28 cellular contexts compared by ENCODE assay signal in the genomic region with DNA sequence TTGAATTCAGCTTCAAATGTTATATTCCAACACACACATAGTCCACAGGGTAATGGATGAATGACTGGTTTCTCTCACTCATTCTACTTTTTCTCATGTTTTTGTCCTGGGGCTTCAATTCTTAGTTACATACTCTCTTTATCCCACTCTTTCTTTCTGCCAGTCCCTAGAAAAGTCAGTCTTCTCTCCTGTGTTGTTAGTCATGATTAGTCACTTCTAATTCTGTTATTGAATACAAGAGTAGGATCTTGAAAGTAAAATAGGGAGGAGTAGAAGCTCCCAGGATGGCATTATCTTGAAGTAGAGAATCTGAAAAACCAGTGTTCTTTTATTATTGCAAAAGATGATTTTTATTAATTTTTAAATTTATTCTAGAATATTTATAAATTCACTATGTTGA. TPM values are rescaled to one million over a fixed set of nuclear protein-coding genes. Genes with fewer than 3 reads are reported as not detected.
"Had no signal": no experiment of that assay in that cellular context is flagged by ENCODE, and none has a peak within 500 bp of the region (broad histone marks: within the 10 kb centered on the region; RNA-seq: fewer than 3 reads in every experiment).

No MANE protein-coding gene starts in this region.

- DNase-seq: activated CD4-positive, alpha-beta T cell treated with anti-CD3 and anti-CD28 coated beads for 4 hours; activated CD4-positive, alpha-beta T cell treated with anti-CD3 and anti-CD28 coated beads, Interleukin-2, amount 50 U/mL, for 48 hours; activated CD8-positive, alpha-beta memory T cell treated with anti-CD3 and anti-CD28 coated beads, Interleukin-2, amount 50 U/mL, for 48 hours; activated naive CD4-positive, alpha-beta T cell treated with Interleukin-2 at 50 U/mL for 16 hours; activated naive CD8-positive, alpha-beta T cell treated with anti-CD3 and anti-CD28 coated beads for 36 hours; activated T-cell treated with anti-CD3 and anti-CD28 coated beads, Interleukin-2, amount 50 U/mL, for 48 hours; colonic mucosa; dorsolateral prefrontal cortex; foreskin melanocyte; hippocampal formation; left ventricle myocardium superior; mammary epithelial cell; ovary; spleen; stimulated activated CD4-positive, alpha-beta T cell treated with anti-CD3 and anti-CD28 coated beads, Interleukin-4, amount 100 ng/mL, for 1 hour; stimulated activated naive CD4-positive, alpha-beta T cell; testis; trophoblast cell had no signal

- H3K4me3 ChIP-seq: breast epithelium, colonic mucosa, dorsolateral prefrontal cortex, ovary, prostate gland, right atrium auricular region, spleen, testis, vagina had no signal

- H3K4me3 Mint-ChIP-seq: activated naive CD8-positive, alpha-beta T cell treated with anti-CD3 and anti-CD28 coated beads for 36 hours; natural killer cell treated with Interleukin-12 subunit alpha and Interleukin-12 subunit beta and Interleukin-15 and Interleukin-18, amount 100 ng/mL, for 72 hours; WTC11 had no signal

- H3K9me3 Mint-ChIP-seq: activated naive CD8-positive, alpha-beta T cell treated with anti-CD3 and anti-CD28 coated beads for 36 hours; WTC11 had no signal

- H3K36me3 Mint-ChIP-seq: activated naive CD8-positive, alpha-beta T cell treated with anti-CD3 and anti-CD28 coated beads for 36 hours; natural killer cell treated with Interleukin-12 subunit alpha and Interleukin-12 subunit beta and Interleukin-15 and Interleukin-18, amount 100 ng/mL, for 72 hours; WTC11 had no signal

- H3K4me1 Mint-ChIP-seq: activated naive CD8-positive, alpha-beta T cell treated with anti-CD3 and anti-CD28 coated beads for 36 hours had no signal

- H3K27me3 Mint-ChIP-seq: natural killer cell treated with Interleukin-12 subunit alpha and Interleukin-12 subunit beta and Interleukin-15 and Interleukin-18, amount 100 ng/mL, for 72 hours had no signal

- H3K27ac Mint-ChIP-seq: activated naive CD8-positive, alpha-beta T cell treated with anti-CD3 and anti-CD28 coated beads for 36 hours; natural killer cell treated with Interleukin-12 subunit alpha and Interleukin-12 subunit beta and Interleukin-15 and Interleukin-18, amount 100 ng/mL, for 72 hours; WTC11 had no signal

- H3K36me3 ChIP-seq: breast epithelium, colonic mucosa, neutrophil, ovary, prostate gland, right atrium auricular region, spleen, vagina had no signal

- H3K27ac ChIP-seq: breast epithelium, colonic mucosa, dorsolateral prefrontal cortex, epithelial cell of prostate, neutrophil, ovary, prostate gland, right atrium auricular region, spleen, testis, vagina had no signal

- H3K9me3 ChIP-seq: breast epithelium, colonic mucosa, neutrophil, ovary, prostate gland, testis, vagina had no signal

- H3K4me1 ChIP-seq: breast epithelium, colonic mucosa, prostate gland, right atrium auricular region, spleen, testis, vagina had no signal

- H3K27me3 ChIP-seq: breast epithelium, colonic mucosa, dorsolateral prefrontal cortex, neutrophil, ovary, right atrium auricular region, spleen, testis, vagina had no signal

RNA-seq across cellular contexts. Expression of gene CALCR, which starts 45.5 kb away (rescaled TPM):
- total RNA-seq: activated CD8-positive, alpha-beta memory T cell treated with anti-CD3 and anti-CD28 coated beads for 36 hours; activated naive CD8-positive, alpha-beta T cell treated with anti-CD3 and anti-CD28 coated beads for 36 hours; colonic mucosa; fibroblast of lung; left ventricle myocardium superior; mammary epithelial cell; natural killer cell treated with Interleukin-12 subunit alpha and Interleukin-12 subunit beta and Interleukin-15 and Interleukin-18, amount 100 ng/mL, for 72 hours; spleen; vagina had no signal
- polyA plus RNA-seq: fibroblast of lung, mammary epithelial cell, spleen had no signal
